In the genomic region with DNA sequence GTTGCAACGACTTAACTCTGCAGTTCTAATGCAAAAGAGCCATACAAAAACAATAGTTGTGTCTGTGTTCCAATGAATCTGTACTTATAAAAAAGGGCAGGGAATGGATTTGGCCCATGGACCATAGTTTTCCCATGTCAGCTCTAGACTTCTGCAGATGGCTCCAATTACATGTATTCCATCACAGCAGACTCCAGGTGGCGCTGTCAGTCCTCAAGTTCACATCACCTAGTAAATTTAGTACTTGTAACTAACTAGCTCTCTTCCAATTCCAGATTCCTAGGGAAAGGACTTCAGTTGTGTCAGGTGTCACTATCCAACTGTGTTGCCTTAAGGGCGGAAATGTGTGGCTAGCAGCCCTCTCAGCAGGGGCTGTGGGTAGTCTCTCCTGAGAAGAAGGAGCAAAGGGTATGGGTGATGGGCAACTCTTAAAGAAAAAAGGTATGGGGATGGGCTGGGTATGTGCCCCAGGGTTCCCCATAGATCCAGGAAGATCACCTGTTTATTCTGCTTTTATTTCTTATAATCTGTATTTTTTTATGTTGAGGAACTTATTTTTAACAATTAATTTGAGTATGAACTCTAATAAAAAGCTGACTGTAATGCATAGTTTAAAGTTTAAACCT, we compare ENCODE assay signal across 8 cellular contexts. TPM values are rescaled to one million over a fixed set of nuclear protein-coding genes. Genes with fewer than 3 reads are reported as not detected.
DNase-seq lines count a peak whose midpoint lies in the region; ATAC-seq, FAIRE-seq and TF ChIP-seq lines count a peak whose summit lies in the region.

No MANE protein-coding gene starts in this region.

- H3K4me1 Mint-ChIP-seq in activated T-helper 1 cell treated with anti-CD3 and anti-CD28 coated beads, Interleukin-12 subunit alpha, Interleukin-12 subunit beta, Interleukin-2, Interleukin-4 antibody, amounts not matched to agents 30 ng/mL and 10 ng/mL and 1 ng/mL, durations not matched to agents 14 hours and 24 hours and 36 hours (ENCODE audit: low read depth) = no peaks in the 10 kb centered on the region
- no peaks in the 10 kb centered on the region for H3K4me1 Mint-ChIP-seq in osteocyte (ENCODE audit: unreplicated experiment)

- TF ChIP-seq POLR2A in tibial nerve (IDR thresholded peaks at IDR 0.05) = no peak

- FAIRE-seq in HTR-8/SVneo (lab: Jason Lieb, UNC) = peak; percentile 44

- H3K4me3 Mint-ChIP-seq in activated T-helper 1 cell treated with anti-CD3 and anti-CD28 coated beads, Interleukin-12 subunit alpha, Interleukin-12 subunit beta, Interleukin-2, Interleukin-4 antibody, amounts not matched to agents 30 ng/mL and 10 ng/mL and 1 ng/mL, durations not matched to agents 14 hours and 24 hours and 36 hours = no peak overlapping the region
- no peak overlapping the region for H3K4me3 Mint-ChIP-seq in osteocyte (ENCODE audit: unreplicated experiment)

- peaks cover 0 to 52% (median 0%) of the 10 kb centered on the region in 3 donors for H3K36me3 ChIP-seq in tibial nerve

- no peak overlapping the region for H3K27ac ChIP-seq in tibial nerve

- TF ChIP-seq EP300 in tibial nerve (IDR thresholded peaks at IDR 0.05) = no peak

- DNase-seq in COLO668 (lab: John Stamatoyannopoulos, UW; ENCODE audit: unreplicated experiment) = peak; percentile 62
- DNase-seq in HTR-8/SVneo (ENCODE audit: insufficient read length, low spot score) = peak; percentile 56
- peak; percentile 69 for DNase-seq in RPMI7951 (ENCODE audit: low read depth)
- peak; percentile 44 for DNase-seq in activated T-helper 1 cell treated with anti-CD3 and anti-CD28 coated beads, Interleukin-12 subunit alpha, Interleukin-12 subunit beta, Interleukin-2, Interleukin-4 antibody, amounts not matched to agents 30 ng/mL and 10 ng/mL and 1 ng/mL, durations not matched to agents 14 hours and 24 hours and 36 hours (ENCODE audit: low spot score)
- DNase-seq in fibroblast of villous mesenchyme (ENCODE audit: low read depth) = peak; percentile 77
- DNase-seq in osteocyte (ENCODE audit: extremely low spot score, unreplicated experiment) = no peak
- peak; percentile 21 to 60 for DNase-seq in tibial nerve (ENCODE audit: low spot score in 2 of 2)

- no peaks in the 10 kb centered on the region for H3K4me1 ChIP-seq in tibial nerve

- intact Hi-C loops in activated T-helper 1 cell treated with anti-CD3 and anti-CD28 coated beads, Interleukin-12 subunit alpha, Interleukin-12 subunit beta, Interleukin-2, Interleukin-4 antibody, amounts not matched to agents 30 ng/mL and 10 ng/mL and 1 ng/mL, durations not matched to agents 14 hours and 24 hours and 36 hours (cut with micrococcal nuclease) = loop anchor here (1.0 to 10.0 kb wide), 5 partner anchors 63 to 551 kb away; partner anchors contain the start of gene NEO1

- H3K4me3 ChIP-seq in fibroblast of villous mesenchyme (ENCODE audit: low read depth, low read length) (no peak overlapping the region), tibial nerve (no peak overlapping the region)

- peaks cover 5% of the 10 kb centered on the region for H3K36me3 Mint-ChIP-seq in activated T-helper 1 cell treated with anti-CD3 and anti-CD28 coated beads, Interleukin-12 subunit alpha, Interleukin-12 subunit beta, Interleukin-2, Interleukin-4 antibody, amounts not matched to agents 30 ng/mL and 10 ng/mL and 1 ng/mL, durations not matched to agents 14 hours and 24 hours and 36 hours (ENCODE audit: low read depth)
- H3K36me3 Mint-ChIP-seq in osteocyte (ENCODE audit: unreplicated experiment) = peaks cover 30% of the 10 kb centered on the region

- H3K9me3 Mint-ChIP-seq in activated T-helper 1 cell treated with anti-CD3 and anti-CD28 coated beads, Interleukin-12 subunit alpha, Interleukin-12 subunit beta, Interleukin-2, Interleukin-4 antibody, amounts not matched to agents 30 ng/mL and 10 ng/mL and 1 ng/mL, durations not matched to agents 14 hours and 24 hours and 36 hours = no peaks in the 10 kb centered on the region
- H3K9me3 Mint-ChIP-seq in osteocyte (ENCODE audit: unreplicated experiment) = no peaks in the 10 kb centered on the region

- TF ChIP-seq CTCF in fibroblast of villous mesenchyme (IDR thresholded peaks at IDR 0.05; ENCODE audit: insufficient read depth, low read depth, low read length) = peak; percentile 79
- TF ChIP-seq CTCF in osteocyte (IDR thresholded peaks at IDR 0.05) = peak; percentile 79
- TF ChIP-seq CTCF in tibial nerve (IDR thresholded peaks at IDR 0.05) = peak; percentile 44 to 63 (median 52)

- H3K9me3 ChIP-seq in tibial nerve = no peaks in the 10 kb centered on the region

- H3K27me3 Mint-ChIP-seq in activated T-helper 1 cell treated with anti-CD3 and anti-CD28 coated beads, Interleukin-12 subunit alpha, Interleukin-12 subunit beta, Interleukin-2, Interleukin-4 antibody, amounts not matched to agents 30 ng/mL and 10 ng/mL and 1 ng/mL, durations not matched to agents 14 hours and 24 hours and 36 hours (ENCODE audit: insufficient read depth) = no peaks in the 10 kb centered on the region
- no peaks in the 10 kb centered on the region for H3K27me3 Mint-ChIP-seq in osteocyte (ENCODE audit: unreplicated experiment)

- 37% methylated on average over 3 of the region's 3 CpGs for WGBS in tibial nerve, 2 donors

- ATAC-seq in GM19324 (IDR thresholded peaks at IDR 0.05; ENCODE audit: low FRiP score, unreplicated experiment) = no peak

- no peak overlapping the region for H3K27ac Mint-ChIP-seq in activated T-helper 1 cell treated with anti-CD3 and anti-CD28 coated beads, Interleukin-12 subunit alpha, Interleukin-12 subunit beta, Interleukin-2, Interleukin-4 antibody, amounts not matched to agents 30 ng/mL and 10 ng/mL and 1 ng/mL, durations not matched to agents 14 hours and 24 hours and 36 hours
- H3K27ac Mint-ChIP-seq in osteocyte (ENCODE audit: unreplicated experiment) = no peak overlapping the region

- no peaks in the 10 kb centered on the region for H3K27me3 ChIP-seq in tibial nerve

RNA-seq across cellular contexts. Expression of gene BBS4, which starts 36.2 kb away (rescaled TPM):
- total RNA-seq in RPMI7951 (2014; rRNA removed; shearing (Covaris generic)) = 24.4 and 26.7 TPM in 2 replicates
- total RNA-seq in activated T-helper 1 cell treated with anti-CD3 and anti-CD28 coated beads, Interleukin-12 subunit alpha, Interleukin-12 subunit beta, Interleukin-2, Interleukin-4 antibody, amounts not matched to agents 30 ng/mL and 10 ng/mL and 1 ng/mL, durations not matched to agents 14 hours and 24 hours and 36 hours = 10.0 and 10.3 TPM in 2 replicates
- 19.4 and 22.9 TPM in 2 replicates for total RNA-seq in fibroblast of villous mesenchyme
- total RNA-seq in osteocyte = 24.7 and 30.5 TPM in 2 replicates
- total RNA-seq in tibial nerve = 10 to 100 TPM; 28.4 to 63.3 (median 38.7) TPM

RNA-seq across cellular contexts. Expression of gene HIGD2B, which starts 36.2 kb away (rescaled TPM):
- not detected in 2 replicates for total RNA-seq in RPMI7951 (2014; rRNA removed; shearing (Covaris generic))
- 0.29 TPM in 1 of 2 replicates, not detected in the other for total RNA-seq in activated T-helper 1 cell treated with anti-CD3 and anti-CD28 coated beads, Interleukin-12 subunit alpha, Interleukin-12 subunit beta, Interleukin-2, Interleukin-4 antibody, amounts not matched to agents 30 ng/mL and 10 ng/mL and 1 ng/mL, durations not matched to agents 14 hours and 24 hours and 36 hours
- total RNA-seq in fibroblast of villous mesenchyme (0.32 and 0.43 TPM in 2 replicates), osteocyte (not detected in 2 replicates), tibial nerve (not detected)
